In the genomic region with DNA sequence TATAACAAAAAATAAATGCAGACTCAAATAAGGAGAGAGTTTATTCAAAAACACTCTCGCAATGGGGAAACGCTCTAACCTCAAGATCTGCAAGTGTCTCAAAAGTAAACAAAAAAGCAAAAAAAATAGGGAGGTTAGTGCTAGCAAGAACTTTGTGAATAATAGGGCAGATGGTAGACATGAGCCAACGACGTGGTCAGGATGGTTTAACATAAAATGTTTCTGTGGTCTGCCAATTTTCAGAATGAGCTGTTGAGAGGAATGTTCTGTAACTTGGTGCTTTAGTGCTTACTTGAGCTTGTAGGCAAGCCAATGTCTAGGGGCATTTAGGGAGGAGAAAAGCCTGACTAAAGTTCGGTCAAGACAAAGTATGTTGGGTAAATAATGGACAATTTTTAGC, we compare ENCODE assay signal across 19 cellular contexts.
"Had no signal": no experiment of that assay in that cellular context is flagged by ENCODE, and none has a peak within 500 bp of the region (broad histone marks: within the 10 kb centered on the region; RNA-seq: fewer than 3 reads in every experiment).

No MANE protein-coding gene starts in this region.

- H3K27ac ChIP-seq: esophagus squamous epithelium, foreskin keratinocyte, hepatocyte, left ventricle myocardium inferior, lower lobe of right lung, right atrium auricular region, sigmoid colon, skin epidermis, testis, tibial nerve, upper lobe of right lung had no signal

- H3K4me3 ChIP-seq: esophagus squamous epithelium, hepatocyte, left ventricle myocardium inferior, lower lobe of right lung, right atrium auricular region, sigmoid colon, skin epidermis, testis, tibial nerve, upper lobe of right lung had no signal

- DNase-seq: esophagus squamous epithelium; foreskin keratinocyte; head of caudate nucleus; kidney; left cardiac atrium; left ventricle myocardium inferior; lower lobe of right lung; natural killer cell; sigmoid colon; stimulated activated CD4-positive, alpha-beta T cell treated with anti-CD3 and anti-CD28 coated beads, Interleukin-2, amount 100 ng/mL, for 24 hours; stimulated activated CD4-positive, alpha-beta T cell treated with anti-CD3 and anti-CD28 coated beads, Interleukin-4, amount 100 ng/mL, for 4 hours; stimulated activated naive B cell treated with anti-CD40 and anti-IgM and Interleukin-4, amounts not matched to agents 10 μg/mL and 1 μg/mL and 100 μg/mL, for 72 hours; stimulated activated naive CD8-positive, alpha-beta T cell treated with anti-CD3 and anti-CD28 coated beads, Interleukin-15, amount 100 ng/mL, for 72 hours; testis; upper lobe of right lung had no signal

- ATAC-seq: foreskin keratinocyte; left cardiac atrium; lower lobe of right lung; natural killer cell; stimulated activated naive B cell treated with anti-CD40 and anti-IgM and Interleukin-4, amounts not matched to agents 10 μg/mL and 1 μg/mL and 100 μg/mL, for 72 hours; stimulated activated naive CD8-positive, alpha-beta T cell treated with anti-CD3 and anti-CD28 coated beads, Interleukin-15, amount 100 ng/mL, for 72 hours; upper lobe of right lung had no signal

- H3K27me3 ChIP-seq: esophagus squamous epithelium, foreskin keratinocyte, hepatocyte, right atrium auricular region, sigmoid colon, testis, tibial nerve, upper lobe of right lung had no signal
